29 cellular contexts compared by ENCODE assay signal in the genomic region with DNA sequence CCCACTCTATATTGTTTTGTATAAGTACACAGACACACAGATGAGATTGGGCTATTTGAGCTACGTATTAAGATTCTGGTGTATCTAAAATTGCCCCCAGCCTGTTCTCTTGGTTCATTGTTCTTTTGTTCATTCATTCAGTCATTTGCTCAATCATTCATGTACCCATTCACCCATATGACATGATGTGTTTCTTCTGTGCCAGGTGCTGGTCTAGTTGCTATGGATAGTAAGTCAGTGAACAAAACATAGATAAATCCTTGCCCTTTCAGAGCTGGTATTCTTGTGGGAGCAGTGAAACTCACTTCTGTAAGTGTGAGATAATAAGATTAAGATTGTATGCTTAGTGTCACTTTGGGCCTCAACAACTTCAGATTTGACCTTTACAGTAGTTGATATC.
"Had no signal": no experiment of that assay in that cellular context is flagged by ENCODE, and none has a peak within 500 bp of the region (broad histone marks: within the 10 kb centered on the region; RNA-seq: fewer than 3 reads in every experiment).

No MANE protein-coding gene starts in this region.

- H3K4me3 ChIP-seq: adrenal gland, breast epithelium, K562, SK-N-MC had no signal

- H3K4me1 Mint-ChIP-seq: activated B cell treated with CpG ODN at 0.5 μM for 24 hours, T-cell had no signal

- H3K9me3 ChIP-seq: adrenal gland, breast epithelium had no signal

- H3K9me3 Mint-ChIP-seq: activated CD4-positive, alpha-beta T cell treated with anti-CD3 and anti-CD28 coated beads, Interleukin-2, amount 10 ng/mL, durations not matched to agents 24 days and 14 days; activated T-helper 2 cell treated with anti-CD3 and anti-CD28 coated beads, Interferon-gamma antibody, Interleukin-2, Interleukin-4, amounts not matched to agents 10 μg/mL and 5 μg/mL and 100 μg/mL, durations not matched to agents 14 hours and 24 hours and 36 hours; T-cell had no signal

- H3K27me3 Mint-ChIP-seq: activated B cell treated with CpG ODN at 0.5 μM for 24 hours; activated CD4-positive, alpha-beta T cell treated with anti-CD3 and anti-CD28 coated beads, Interleukin-2, amount 10 ng/mL, durations not matched to agents 24 days and 14 days; activated naive CD8-positive, alpha-beta T cell treated with anti-CD3 and anti-CD28 coated beads, Interleukin-2, amount 10 ng/mL, durations not matched to agents 7 days and 5 days; T-cell had no signal

- H3K36me3 Mint-ChIP-seq: T-cell had no signal

- H3K27me3 ChIP-seq: adrenal gland, breast epithelium had no signal

- H3K4me1 ChIP-seq: adrenal gland, breast epithelium had no signal

- H3K27ac ChIP-seq: adrenal gland, breast epithelium, SK-N-MC had no signal

- H3K4me3 Mint-ChIP-seq: activated B cell treated with CpG ODN at 0.5 μM for 24 hours; activated CD4-positive, alpha-beta T cell treated with anti-CD3 and anti-CD28 coated beads, Interleukin-2, amount 10 ng/mL, durations not matched to agents 24 days and 14 days; activated naive CD8-positive, alpha-beta T cell treated with anti-CD3 and anti-CD28 coated beads, Interleukin-2, amount 10 ng/mL, durations not matched to agents 7 days and 5 days; activated T-cell treated with anti-CD3 and anti-CD28 coated beads, Interleukin-2, amount 50 U/mL, for 72 hours; T-cell had no signal

- DNase-seq: activated B cell treated with CpG ODN at 0.5 μM for 24 hours; activated CD4-positive, alpha-beta T cell treated with anti-CD3 and anti-CD28 coated beads for 1 hour; activated CD4-positive, alpha-beta T cell treated with anti-CD3 and anti-CD28 coated beads, Interleukin-2, amount 10 ng/mL, durations not matched to agents 24 days and 14 days; activated CD4-positive, alpha-beta T cell treated with anti-CD3 and anti-CD28 coated beads, Interleukin-2, amount 50 U/mL, for 48 hours; activated gamma-delta T cell treated with Interleukin-2 at 50 U/mL for 16 hours; activated naive CD4-positive, alpha-beta T cell treated with anti-CD3 and anti-CD28 coated beads, Interleukin-2, amount 50 U/mL, for 16 hours; activated naive CD8-positive, alpha-beta T cell treated with anti-CD3 and anti-CD28 coated beads, Interleukin-2, amount 10 ng/mL, durations not matched to agents 7 days and 5 days; activated T-cell treated with anti-CD3 and anti-CD28 coated beads for 4 hours; activated T-cell treated with anti-CD3 and anti-CD28 coated beads, Interleukin-2, amount 50 U/mL, for 72 hours; adrenal gland; anterior cingulate cortex; caudate nucleus; Karpas-422; MM.1S; NCI-H1048; NCI-H1417; NCI-H2029; NCI-H2107; NCI-H2171 treated with DMSO at 0.1 percent for 48 hours; NCI-H345; NCI-H524; NCI-H748 treated with DMSO at 0.1 percent for 48 hours; SIG-M5; T-cell; T1000 had no signal

- H3K27ac Mint-ChIP-seq: activated B cell treated with CpG ODN at 0.5 μM for 24 hours; activated CD4-positive, alpha-beta T cell treated with anti-CD3 and anti-CD28 coated beads, Interleukin-2, amount 10 ng/mL, durations not matched to agents 24 days and 14 days; activated naive CD8-positive, alpha-beta T cell treated with anti-CD3 and anti-CD28 coated beads, Interleukin-2, amount 10 ng/mL, durations not matched to agents 7 days and 5 days; activated T-helper 2 cell treated with anti-CD3 and anti-CD28 coated beads, Interferon-gamma antibody, Interleukin-2, Interleukin-4, amounts not matched to agents 10 μg/mL and 5 μg/mL and 100 μg/mL, durations not matched to agents 14 hours and 24 hours and 36 hours; T-cell had no signal

- H3K36me3 ChIP-seq: adrenal gland, breast epithelium had no signal

- ATAC-seq: K562, T-cell had no signal
